8 cellular contexts compared by ENCODE assay signal in the genomic region with DNA sequence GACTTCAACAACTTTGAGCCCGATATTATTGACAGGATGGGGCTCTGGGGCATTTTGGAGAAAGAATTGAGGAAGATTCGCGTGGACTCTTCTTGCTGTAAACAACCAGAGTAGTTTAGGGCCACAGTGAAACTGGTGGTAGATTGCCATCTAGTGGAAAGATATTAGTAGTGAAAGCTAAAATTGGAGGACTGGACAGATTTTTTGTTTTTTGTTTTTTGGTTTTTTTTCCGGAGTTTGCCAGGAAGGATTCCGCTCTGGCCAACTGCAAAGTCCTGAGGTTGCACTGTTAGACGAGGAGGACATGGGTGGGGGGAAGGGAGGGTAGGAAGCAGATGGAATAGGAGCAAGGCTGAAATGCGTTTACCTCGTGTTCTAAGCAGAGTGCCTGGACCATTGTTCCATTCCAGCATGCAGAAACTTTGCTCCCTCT. TPM values are rescaled to one million over a fixed set of nuclear protein-coding genes. Genes with fewer than 3 reads are reported as not detected.
DNase-seq lines count a peak whose midpoint lies in the region; ATAC-seq and TF ChIP-seq lines count a peak whose summit lies in the region.

No MANE protein-coding gene starts in this region.

- H3K9me3 Mint-ChIP-seq in CD4-positive, alpha-beta T cell, result no peaks in the 10 kb centered on the region

- POLR2A ChIA-PET in CD4-positive, alpha-beta T cell (lab: Charles Lee), result interaction anchor here (0.8 kb wide), 1 partner anchor 14 kb away, joined by 3 read pairs; no protein-coding TSS in a partner anchor

- peak; percentile 82 for ATAC-seq in CD4-positive, alpha-beta T cell (ENCODE audit: poor library complexity)
- peak; percentile 65 for ATAC-seq in GM18508 (IDR thresholded peaks at IDR 0.05; ENCODE audit: insufficient read depth, unreplicated experiment)
- peak; percentile 61 for ATAC-seq in HG03045 (IDR thresholded peaks at IDR 0.05; ENCODE audit: unreplicated experiment)

- H3K36me3 Mint-ChIP-seq in CD4-positive, alpha-beta T cell (ENCODE audit: low read depth), result no peaks in the 10 kb centered on the region

- peak in 1 of 10 experiments; percentile 5 for DNase-seq in CD4-positive, alpha-beta T cell
- DNase-seq in NCI-H345 (lab: John Stamatoyannopoulos, UW), result peak; percentile 56
- no peak for DNase-seq in ascending aorta (ENCODE audit: low spot score in 2 of 2)
- peak; percentile 50 for DNase-seq in hepatic stellate cell (ENCODE audit: low spot score)
- no peak for DNase-seq in posterior cingulate gyrus

- no peaks in the 10 kb centered on the region for H3K27me3 ChIP-seq in CD4-positive, alpha-beta T cell (ENCODE audit: control insufficient read depth, insufficient read depth, low read length)
- H3K27me3 ChIP-seq in ascending aorta, result no peaks in the 10 kb centered on the region
- no peaks in the 10 kb centered on the region for H3K27me3 ChIP-seq in skeletal muscle tissue (ENCODE audit: control insufficient read depth in 3 of 3, insufficient read depth in 3 of 3, low read length in 3 of 3)

- H3K4me1 ChIP-seq in ascending aorta, result no peaks in the 10 kb centered on the region
- H3K4me1 ChIP-seq in skeletal muscle tissue (ENCODE audit: control insufficient read depth in 3 of 3, insufficient read depth in 3 of 3, low read length in 3 of 3), result no peaks in the 10 kb centered on the region

- H3K4me3 ChIP-seq in ascending aorta, result no peak overlapping the region
- peak overlapping the region in 2 of 3 donors; percentile 16 to 55 for H3K4me3 ChIP-seq in skeletal muscle tissue (ENCODE audit: low read length in 3 of 3)

- intact Hi-C loops in CD4-positive, alpha-beta T cell (cut with DNase I, micrococcal nuclease), result loop anchor here (5.0 kb wide), 1 partner anchor 215 kb away; no protein-coding TSS in a partner anchor
- intact Hi-C loops in ascending aorta (cut with DNase I), result loop anchor here (5.0 kb wide), 1 partner anchor 215 kb away; no protein-coding TSS in a partner anchor
- intact Hi-C loops in posterior cingulate gyrus (cut with DNase I), result loop anchor here (10.0 kb wide), 1 partner anchor 217 kb away; no protein-coding TSS in a partner anchor

- peak overlapping the region; percentile 65 for H3K4me3 Mint-ChIP-seq in CD4-positive, alpha-beta T cell

- CTCF ChIA-PET in CD4-positive, alpha-beta T cell (lab: Charles Lee), result interaction anchor here (1.2 kb wide), 2 partner anchors 10 kb away, joined by 3 to 4 read pairs; no protein-coding TSS in a partner anchor

- H3K9ac ChIP-seq in skeletal muscle tissue (ENCODE audit: low read depth in 1 of 3, low read length in 3 of 3), result peak overlapping the region in 1 of 3 donors; percentile 40

- TF ChIP-seq CTCF in CD4-positive, alpha-beta T cell (IDR thresholded peaks at IDR 0.05), result peak; percentile 79
- peak; percentile 60 to 75 (median 67) for TF ChIP-seq CTCF in ascending aorta (IDR thresholded peaks at IDR 0.05)

- H3K27ac Mint-ChIP-seq in CD4-positive, alpha-beta T cell, result no peak overlapping the region

- H3K27me3 Mint-ChIP-seq in CD4-positive, alpha-beta T cell, result no peaks in the 10 kb centered on the region

- peaks cover 6% of the 10 kb centered on the region for H3K4me1 Mint-ChIP-seq in CD4-positive, alpha-beta T cell (ENCODE audit: low read depth)

- no peaks in the 10 kb centered on the region for H3K36me3 ChIP-seq in ascending aorta
- no peaks in the 10 kb centered on the region for H3K36me3 ChIP-seq in skeletal muscle tissue (ENCODE audit: control insufficient read depth in 3 of 3, insufficient read depth in 3 of 3, low read length in 3 of 3)

- no peak overlapping the region for H3K27ac ChIP-seq in CD4-positive, alpha-beta T cell (ENCODE audit: low read depth, low read length)
- H3K27ac ChIP-seq in ascending aorta (no peak overlapping the region), skeletal muscle tissue (ENCODE audit: low read depth, low read length) (no peak overlapping the region)

- no peaks in the 10 kb centered on the region for H3K9me3 ChIP-seq in CD4-positive, alpha-beta T cell (ENCODE audit: control insufficient read depth, low read length)
- H3K9me3 ChIP-seq in ascending aorta (no peaks in the 10 kb centered on the region), skeletal muscle tissue (ENCODE audit: control insufficient read depth in 3 of 3, low read length in 3 of 3) (no peaks in the 10 kb centered on the region)

RNA-seq across cellular contexts. Expression of gene NOBOX, which starts 11.7 kb away (rescaled TPM):
- total RNA-seq in CD4-positive, alpha-beta T cell, result not detected
- not detected for total RNA-seq in ascending aorta
- not detected for total RNA-seq in skeletal muscle tissue

RNA-seq across cellular contexts. Expression of gene ARHGEF5, which starts 36.6 kb away (rescaled TPM):
- 1 to 10 TPM; 7.9 to 9.0 TPM for total RNA-seq in CD4-positive, alpha-beta T cell
- total RNA-seq in ascending aorta (3.5 TPM), skeletal muscle tissue (0.52 TPM)

Comparison
In these comparisons a context has a peak if more than half of its experiments do, and no peak if none do; other contexts are left out.
1. DNase-seq: peak in NCI-H345 (single experiment) and hepatic stellate cell (single experiment); none in ascending aorta (0 of 2) and posterior cingulate gyrus (0 of 10).
2. H3K4me3 ChIP-seq: peak in skeletal muscle tissue (2 of 3); none in ascending aorta (0 of 2).
3. Peak in every context shown above with its lines, with median percentiles within 50 percentile points of each other: ATAC-seq.